1 cellular context compared by ENCODE assay signal in genomic region chr1:181105134-181106021, GRCh38.
TF ChIP-seq lines count a peak whose summit lies in the region.

No MANE protein-coding gene starts in this region.

TF ChIP-seq in K562, 482 proteins besides CTCF, POLR2A, EP300 and RAD21 (continued from another document and continues in another):
- TF ChIP-seq, protein P1, sequence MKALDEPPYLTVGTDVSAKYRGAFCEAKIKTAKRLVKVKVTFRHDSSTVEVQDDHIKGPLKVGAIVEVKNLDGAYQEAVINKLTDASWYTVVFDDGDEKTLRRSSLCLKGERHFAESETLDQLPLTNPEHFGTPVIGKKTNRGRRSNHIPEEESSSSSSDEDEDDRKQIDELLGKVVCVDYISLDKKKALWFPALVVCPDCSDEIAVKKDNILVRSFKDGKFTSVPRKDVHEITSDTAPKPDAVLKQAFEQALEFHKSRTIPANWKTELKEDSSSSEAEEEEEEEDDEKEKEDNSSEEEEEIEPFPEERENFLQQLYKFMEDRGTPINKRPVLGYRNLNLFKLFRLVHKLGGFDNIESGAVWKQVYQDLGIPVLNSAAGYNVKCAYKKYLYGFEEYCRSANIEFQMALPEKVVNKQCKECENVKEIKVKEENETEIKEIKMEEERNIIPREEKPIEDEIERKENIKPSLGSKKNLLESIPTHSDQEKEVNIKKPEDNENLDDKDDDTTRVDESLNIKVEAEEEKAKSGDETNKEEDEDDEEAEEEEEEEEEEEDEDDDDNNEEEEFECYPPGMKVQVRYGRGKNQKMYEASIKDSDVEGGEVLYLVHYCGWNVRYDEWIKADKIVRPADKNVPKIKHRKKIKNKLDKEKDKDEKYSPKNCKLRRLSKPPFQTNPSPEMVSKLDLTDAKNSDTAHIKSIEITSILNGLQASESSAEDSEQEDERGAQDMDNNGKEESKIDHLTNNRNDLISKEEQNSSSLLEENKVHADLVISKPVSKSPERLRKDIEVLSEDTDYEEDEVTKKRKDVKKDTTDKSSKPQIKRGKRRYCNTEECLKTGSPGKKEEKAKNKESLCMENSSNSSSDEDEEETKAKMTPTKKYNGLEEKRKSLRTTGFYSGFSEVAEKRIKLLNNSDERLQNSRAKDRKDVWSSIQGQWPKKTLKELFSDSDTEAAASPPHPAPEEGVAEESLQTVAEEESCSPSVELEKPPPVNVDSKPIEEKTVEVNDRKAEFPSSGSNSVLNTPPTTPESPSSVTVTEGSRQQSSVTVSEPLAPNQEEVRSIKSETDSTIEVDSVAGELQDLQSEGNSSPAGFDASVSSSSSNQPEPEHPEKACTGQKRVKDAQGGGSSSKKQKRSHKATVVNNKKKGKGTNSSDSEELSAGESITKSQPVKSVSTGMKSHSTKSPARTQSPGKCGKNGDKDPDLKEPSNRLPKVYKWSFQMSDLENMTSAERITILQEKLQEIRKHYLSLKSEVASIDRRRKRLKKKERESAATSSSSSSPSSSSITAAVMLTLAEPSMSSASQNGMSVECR (CRISPR knock-in tag; IDR thresholded peaks at IDR 0.05), result peak; percentile 42; the same call in 1 of the 2 replicates
- TF ChIP-seq POLR2AphosphoS5 (IDR thresholded peaks at IDR 0.05; ENCODE audit: control insufficient read depth, insufficient read depth, low read depth, low read length) (peak; percentile 63), ZNF263 (CRISPR knock-in tag; IDR thresholded peaks at IDR 0.05; ENCODE audit: borderline replicate concordance) (0 out of 2 replicates have a peak, but pooled peaks have one; percentile 29), HDAC2 (IDR thresholded peaks at IDR 0.05) (0 out of 2 replicates have a peak, but pooled peaks have one; percentile 46), GMEB1 (CRISPR knock-in tag; IDR thresholded peaks at IDR 0.05) (peak; percentile 33; the same call in 1 of the 2 replicates), HNRNPLL (IDR thresholded peaks at IDR 0.05; ENCODE audit: low read depth, low read length, poor library complexity, severe bottlenecking) (peak; percentile 62), E2F6 (IDR thresholded peaks at IDR 0.05; ENCODE audit: borderline replicate concordance in 1 of 2, extremely low read depth in 1 of 2, insufficient read depth in 1 of 2, insufficient read length in 1 of 2, low read depth in 1 of 2, low read length in 1 of 2, poor library complexity in 1 of 2, severe bottlenecking in 1 of 2) (peak; percentile 92 to 99), RNF2 (IDR thresholded peaks at IDR 0.05) (no peak), HNRNPL (IDR thresholded peaks at IDR 0.05; ENCODE audit: low read depth, low read length) (0 out of 2 replicates have a peak, but pooled peaks have one; percentile 21), NRF1 (conservative IDR thresholded peaks at IDR 0.05 in 1 of 2, IDR thresholded peaks at IDR 0.05 in 1 of 2) (peak; percentile 87 to 89), GATAD2A (IDR thresholded peaks at IDR 0.05) (peak; percentile 30; the same call in 1 of the 2 replicates), GABPA (tag; conservative IDR thresholded peaks at IDR 0.05; ENCODE audit: low read depth) (peak; percentile 73), TBP (optimal IDR thresholded peaks at IDR 0.05; ENCODE audit: low read depth, low read length) (peak; percentile 59), SIN3A (IDR thresholded peaks at IDR 0.05; ENCODE audit: borderline replicate concordance in 2 of 2, control insufficient read depth in 1 of 2, low read depth in 2 of 2, low read length in 2 of 2) (peak; percentile 46 to 76; a peak in 2 of 4 replicates), CTBP1 (IDR thresholded peaks at IDR 0.05; ENCODE audit: borderline replicate concordance) (peak; percentile 78; the same call in 1 of the 2 replicates), CEBPB (tag; IDR thresholded peaks at IDR 0.05) (no peak), SPI1 (IDR thresholded peaks at IDR 0.05; ENCODE audit: borderline replicate concordance, low read depth, low read length) (0 out of 2 replicates have a peak, but pooled peaks have one; percentile 9), JUN (IDR thresholded peaks at IDR 0.05; ENCODE audit: borderline replicate concordance, low read depth, low read length) (peak; percentile 27; the same call in 1 of the 2 replicates), JUN (CRISPR knock-in tag; IDR thresholded peaks at IDR 0.05; ENCODE audit: borderline replicate concordance) (no peak), BHLHE40 (IDR thresholded peaks at IDR 0.05; ENCODE audit: low read length) (peak; percentile 87), ZNF583 (CRISPR knock-in tag; IDR thresholded peaks at IDR 0.05) (0 out of 2 replicates have a peak, but pooled peaks have one; percentile 30), AFF4 (CRISPR knock-in tag; IDR thresholded peaks at IDR 0.05) (no peak), ZNF274 (IDR thresholded peaks at IDR 0.05; ENCODE audit: borderline replicate concordance, low read depth, low read length) (no peak), DMBX1 (CRISPR knock-in tag; IDR thresholded peaks at IDR 0.05; ENCODE audit: borderline replicate concordance) (peak; percentile 68; the same call in 1 of the 2 replicates), ETV1 (tag; conservative IDR thresholded peaks at IDR 0.05; ENCODE audit: low read depth) (peak; percentile 56), POLR3A (IDR thresholded peaks at IDR 0.05; ENCODE audit: borderline replicate concordance, extremely low read depth, insufficient read depth, insufficient read length) (no peak), ZNF165 (CRISPR knock-in tag; IDR thresholded peaks at IDR 0.05; ENCODE audit: borderline replicate concordance) (no peak), CXXC5 (CRISPR knock-in tag; IDR thresholded peaks at IDR 0.05) (peak; percentile 86), MNT (conservative IDR thresholded peaks at IDR 0.05) (peak in 1 of 2 experiments; percentile 69; a peak in 3 of 4 replicates)
- TF ChIP-seq, protein P2, sequence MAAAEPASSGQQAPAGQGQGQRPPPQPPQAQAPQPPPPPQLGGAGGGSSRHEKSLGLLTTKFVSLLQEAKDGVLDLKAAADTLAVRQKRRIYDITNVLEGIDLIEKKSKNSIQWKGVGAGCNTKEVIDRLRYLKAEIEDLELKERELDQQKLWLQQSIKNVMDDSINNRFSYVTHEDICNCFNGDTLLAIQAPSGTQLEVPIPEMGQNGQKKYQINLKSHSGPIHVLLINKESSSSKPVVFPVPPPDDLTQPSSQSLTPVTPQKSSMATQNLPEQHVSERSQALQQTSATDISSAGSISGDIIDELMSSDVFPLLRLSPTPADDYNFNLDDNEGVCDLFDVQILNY (CRISPR knock-in tag; IDR thresholded peaks at IDR 0.05), result 0 out of 2 replicates have a peak, but pooled peaks have one; percentile 11
- TF ChIP-seq, protein P3, sequence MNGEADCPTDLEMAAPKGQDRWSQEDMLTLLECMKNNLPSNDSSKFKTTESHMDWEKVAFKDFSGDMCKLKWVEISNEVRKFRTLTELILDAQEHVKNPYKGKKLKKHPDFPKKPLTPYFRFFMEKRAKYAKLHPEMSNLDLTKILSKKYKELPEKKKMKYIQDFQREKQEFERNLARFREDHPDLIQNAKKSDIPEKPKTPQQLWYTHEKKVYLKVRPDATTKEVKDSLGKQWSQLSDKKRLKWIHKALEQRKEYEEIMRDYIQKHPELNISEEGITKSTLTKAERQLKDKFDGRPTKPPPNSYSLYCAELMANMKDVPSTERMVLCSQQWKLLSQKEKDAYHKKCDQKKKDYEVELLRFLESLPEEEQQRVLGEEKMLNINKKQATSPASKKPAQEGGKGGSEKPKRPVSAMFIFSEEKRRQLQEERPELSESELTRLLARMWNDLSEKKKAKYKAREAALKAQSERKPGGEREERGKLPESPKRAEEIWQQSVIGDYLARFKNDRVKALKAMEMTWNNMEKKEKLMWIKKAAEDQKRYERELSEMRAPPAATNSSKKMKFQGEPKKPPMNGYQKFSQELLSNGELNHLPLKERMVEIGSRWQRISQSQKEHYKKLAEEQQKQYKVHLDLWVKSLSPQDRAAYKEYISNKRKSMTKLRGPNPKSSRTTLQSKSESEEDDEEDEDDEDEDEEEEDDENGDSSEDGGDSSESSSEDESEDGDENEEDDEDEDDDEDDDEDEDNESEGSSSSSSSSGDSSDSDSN (IDR thresholded peaks at IDR 0.05; ENCODE audit: borderline replicate concordance in 1 of 2, low read depth in 2 of 2, low read length in 2 of 2), result peak in 1 of 2 experiments; percentile 92; a peak in 2 of 4 replicates
- TF ChIP-seq, protein P4, sequence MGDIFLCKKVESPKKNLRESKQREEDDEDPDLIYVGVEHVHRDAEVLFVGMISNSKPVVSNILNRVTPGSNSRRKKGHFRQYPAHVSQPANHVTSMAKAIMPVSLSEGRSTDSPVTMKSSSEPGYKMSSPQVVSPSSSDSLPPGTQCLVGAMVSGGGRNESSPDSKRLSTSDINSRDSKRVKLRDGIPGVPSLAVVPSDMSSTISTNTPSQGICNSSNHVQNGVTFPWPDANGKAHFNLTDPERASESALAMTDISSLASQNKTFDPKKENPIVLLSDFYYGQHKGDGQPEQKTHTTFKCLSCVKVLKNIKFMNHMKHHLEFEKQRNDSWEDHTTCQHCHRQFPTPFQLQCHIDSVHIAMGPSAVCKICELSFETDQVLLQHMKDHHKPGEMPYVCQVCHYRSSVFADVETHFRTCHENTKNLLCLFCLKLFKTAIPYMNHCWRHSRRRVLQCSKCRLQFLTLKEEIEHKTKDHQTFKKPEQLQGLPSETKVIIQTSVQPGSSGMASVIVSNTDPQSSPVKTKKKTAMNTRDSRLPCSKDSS (IDR thresholded peaks at IDR 0.05; ENCODE audit: low read depth, partially characterized antibody), result no peak
